Comparison of ENCODE assay signal across 8 cellular contexts in genomic region chr19:4343056-4343844, GRCh38. TPM values are rescaled to one million over a fixed set of nuclear protein-coding genes. Genes with fewer than 3 reads are reported as not detected.
DNase-seq lines count a peak whose midpoint lies in the region; ATAC-seq and TF ChIP-seq lines count a peak whose summit lies in the region.

Gene MPND (plus strand): TSS chr19:4343562. CDS start chr19:4343594, 32 bp downstream.

- TF ChIP-seq CTCF in KMS-11 (conservative IDR thresholded peaks at IDR 0.05; ENCODE audit: low read depth, low read length) (peak; percentile 35; the same call in 1 of the 2 replicates), neural crest cell (conservative IDR thresholded peaks at IDR 0.05) (peak; percentile 44)

- no peaks in the 10 kb centered on the region for H3K79me2 ChIP-seq in KMS-11 (ENCODE audit: insufficient read depth, low read depth)

- H3K4me1 Mint-ChIP-seq in neural crest cell = peaks cover 22% of the 10 kb centered on the region

- DNase-seq in DMS79 (lab: John Stamatoyannopoulos, UW) (peak; percentile 49), fibroblast of the conjunctiva (ENCODE audit: low read depth) (peak; percentile 27), neural crest cell (ENCODE audit: low read depth, low spot score) (peak; percentile 86)
- peak; percentile 90 for DNase-seq in activated effector memory CD4-positive, alpha-beta T cell treated with Interleukin-2 at 50 U/mL for 16 hours

- ATAC-seq in GM21717 (IDR thresholded peaks at IDR 0.05; ENCODE audit: unreplicated experiment) = peak; percentile 47

- no peaks in the 10 kb centered on the region for H3K36me3 ChIP-seq in KMS-11 (ENCODE audit: insufficient read depth)
- peaks cover 0 to 2% of the 10 kb centered on the region in 2 donors for H3K36me3 ChIP-seq in stomach smooth muscle (ENCODE audit: control insufficient read depth in 2 of 2, insufficient read depth in 2 of 2, low read length in 2 of 2)

- H3K4me2 ChIP-seq in KMS-11 = peak within 1 kb of the TSS; percentile 86

- H3K4me1 ChIP-seq in KMS-11 (ENCODE audit: low read depth, poor library complexity, severe bottlenecking) (no peaks in the 10 kb centered on the region), stomach smooth muscle (ENCODE audit: control insufficient read depth, insufficient read depth, low read length) (peaks cover 20% of the 10 kb centered on the region)

- H3K4me3 Mint-ChIP-seq in neural crest cell = peak within 1 kb of the TSS; percentile 89

- peak; percentile 70 for TF ChIP-seq POLR2A in Raji (IDR thresholded peaks at IDR 0.05; ENCODE audit: insufficient read depth, low read depth, low read length)

- H3K27ac Mint-ChIP-seq in neural crest cell (ENCODE audit: unreplicated experiment) = peak within 1 kb of the TSS; percentile 99

- peak within 1 kb of the TSS; percentile 52; the same call in 1 of the 2 replicates for H3K9ac ChIP-seq in KMS-11
- H3K9ac ChIP-seq in stomach smooth muscle (ENCODE audit: low read length in 2 of 2) = peak within 1 kb of the TSS; percentile 81 to 92

- no peaks in the 10 kb centered on the region for H4K20me1 ChIP-seq in KMS-11 (ENCODE audit: insufficient read depth)

- H3K27ac ChIP-seq in KMS-11 = peak within 1 kb of the TSS; percentile 58
- peak within 1 kb of the TSS; percentile 93 for H3K27ac ChIP-seq in stomach smooth muscle (ENCODE audit: low read length)

- H3K4me3 ChIP-seq in KMS-11 (IDR thresholded peaks at IDR 0.05; ENCODE audit: insufficient read depth, low read depth, low read length) (no peak within 1 kb of the TSS), stomach smooth muscle (ENCODE audit: low read length in 2 of 2) (peak within 1 kb of the TSS; percentile 89 to 97)

- no peaks in the 10 kb centered on the region for H3K9me3 ChIP-seq in stomach smooth muscle (ENCODE audit: control insufficient read depth in 2 of 2, low read length in 2 of 2)

- H3K27me3 ChIP-seq in KMS-11 (ENCODE audit: insufficient read depth, low read depth) = no peaks in the 10 kb centered on the region
- no peaks in the 10 kb centered on the region for H3K27me3 ChIP-seq in stomach smooth muscle (ENCODE audit: control insufficient read depth in 1 of 2, insufficient read depth in 2 of 2, low read length in 2 of 2)

- peaks cover 3% of the 10 kb centered on the region for H3K27me3 Mint-ChIP-seq in neural crest cell (ENCODE audit: low read depth)

- H3K36me3 Mint-ChIP-seq in neural crest cell (ENCODE audit: low read depth) = peaks cover 5% of the 10 kb centered on the region

- peak within 1 kb of the TSS; percentile 93 for H2AFZ ChIP-seq in KMS-11 (ENCODE audit: low read depth)

- no peaks in the 10 kb centered on the region for H3K9me3 Mint-ChIP-seq in neural crest cell

RNA-seq across cellular contexts. Expression of gene MPND, which starts in this region (rescaled TPM):
- total RNA-seq in neural crest cell = 45.3 and 45.6 TPM in 2 replicates

Comparison
In these comparisons a context has a peak if more than half of its experiments do, and no peak if none do; other contexts are left out.
1. DNase-seq: peak in every context shown above with its lines; median percentile 90 in activated effector memory CD4-positive, alpha-beta T cell treated with Interleukin-2 at 50 U/mL for 16 hours; 86 in neural crest cell; 49 in DMS79; 27 in fibroblast of the conjunctiva.